ENCODE assay signal across 32 cellular contexts in genomic region chr9:112411626-112412027, GRCh38. TPM values are rescaled to one million over a fixed set of nuclear protein-coding genes. Genes with fewer than 3 reads are reported as not detected.
A peak's percentile ranks its signal among the peaks of the same experiment; 100 is the strongest.
DNase-seq lines count a peak whose midpoint lies in the region; ATAC-seq and TF ChIP-seq lines count a peak whose summit lies in the region.
"Had no signal": no experiment of that assay in that cellular context is flagged by ENCODE, and none has a peak within 500 bp of the region (broad histone marks: within the 10 kb centered on the region; RNA-seq: fewer than 3 reads in every experiment).

No MANE protein-coding gene starts in this region.

- H3K27ac ChIP-seq in esophagus squamous epithelium = peak overlapping the region; percentile 50 to 80 (median 71)
- H3K27ac ChIP-seq: body of pancreas, gastrocnemius medialis, Peyer's patch, tibial artery, WERI-Rb-1 had no signal

- H3K36me3 Mint-ChIP-seq in osteocyte (ENCODE audit: unreplicated experiment) = peaks cover 22% of the 10 kb centered on the region
- peaks cover 17% of the 10 kb centered on the region for H3K36me3 Mint-ChIP-seq in activated CD4-positive, alpha-beta T cell treated with anti-CD3 and anti-CD28 coated beads, Interleukin-2, amount 10 ng/mL, durations not matched to agents 24 days and 14 days (ENCODE audit: low read depth)

- peaks cover 0 to 42% (median 15%) of the 10 kb centered on the region in 3 donors for H3K4me1 ChIP-seq in esophagus squamous epithelium
- H3K4me1 ChIP-seq: body of pancreas, gastrocnemius medialis, Peyer's patch had no signal

- H3K4me3 ChIP-seq in LNCaP clone FGC (ENCODE audit: low read depth, low read length) (no peak overlapping the region), esophagus squamous epithelium (no peak overlapping the region)
- H3K4me3 ChIP-seq: body of pancreas, gastrocnemius medialis, Peyer's patch, smooth muscle cell, tibial artery had no signal

- no peak for TF ChIP-seq POLR2A in esophagus squamous epithelium (IDR thresholded peaks at IDR 0.05)

- H3K27me3 ChIP-seq in esophagus squamous epithelium = no peaks in the 10 kb centered on the region
- H3K27me3 ChIP-seq: body of pancreas, gastrocnemius medialis, Peyer's patch, tibial artery had no signal

- no peaks in the 10 kb centered on the region for H3K27me3 Mint-ChIP-seq in osteocyte (ENCODE audit: unreplicated experiment)
- H3K27me3 Mint-ChIP-seq in activated CD4-positive, alpha-beta T cell treated with anti-CD3 and anti-CD28 coated beads, Interleukin-2, amount 10 ng/mL, durations not matched to agents 24 days and 14 days = no peaks in the 10 kb centered on the region
- H3K27me3 Mint-ChIP-seq: CD4-positive, alpha-beta T cell; IgD-negative memory B cell; naive thymus-derived CD8-positive, alpha-beta T cell; stimulated activated naive CD8-positive, alpha-beta T cell treated with anti-CD3 and anti-CD28 coated beads, Interleukin-15, amount 100 ng/mL, for 72 hours had no signal

- no peak overlapping the region for H3K4me3 Mint-ChIP-seq in osteocyte (ENCODE audit: unreplicated experiment)
- H3K4me3 Mint-ChIP-seq in activated CD4-positive, alpha-beta T cell treated with anti-CD3 and anti-CD28 coated beads, Interleukin-2, amount 10 ng/mL, durations not matched to agents 24 days and 14 days = no peak overlapping the region
- H3K4me3 Mint-ChIP-seq: activated T-cell treated with anti-CD3 and anti-CD28 coated beads, Interleukin-2, amount 50 U/mL, for 72 hours; CD4-positive, alpha-beta T cell; IgD-negative memory B cell; naive thymus-derived CD8-positive, alpha-beta T cell; stimulated activated naive CD8-positive, alpha-beta T cell treated with anti-CD3 and anti-CD28 coated beads, Interleukin-15, amount 100 ng/mL, for 72 hours had no signal

- peak overlapping the region; percentile 41 for H3K27ac Mint-ChIP-seq in osteocyte (ENCODE audit: unreplicated experiment)
- no peak overlapping the region for H3K27ac Mint-ChIP-seq in activated CD4-positive, alpha-beta T cell treated with anti-CD3 and anti-CD28 coated beads, Interleukin-2, amount 10 ng/mL, durations not matched to agents 24 days and 14 days
- H3K27ac Mint-ChIP-seq: activated T-cell treated with anti-CD3 and anti-CD28 coated beads, Interleukin-2, amount 50 U/mL, for 72 hours; CD4-positive, alpha-beta T cell; IgD-negative memory B cell; stimulated activated naive CD8-positive, alpha-beta T cell treated with anti-CD3 and anti-CD28 coated beads, Interleukin-15, amount 100 ng/mL, for 72 hours had no signal

- H3K9me3 ChIP-seq in esophagus squamous epithelium = no peaks in the 10 kb centered on the region
- H3K9me3 ChIP-seq: body of pancreas, gastrocnemius medialis, Peyer's patch, tibial artery had no signal

- H3K36me3 ChIP-seq in esophagus squamous epithelium = peaks cover 3 to 44% (median 5%) of the 10 kb centered on the region in 3 donors

- DNase-seq in AG09319 (ENCODE audit: extremely low read depth, low read depth) (peak; percentile 51), LNCaP clone FGC (ENCODE audit: low read depth) (peak; percentile 56), esophagus squamous epithelium (lab: John Stamatoyannopoulos, UW) (no peak), osteocyte (ENCODE audit: extremely low spot score, unreplicated experiment) (no peak), NOMO-1 treated with dmso at 0.1 percent for 144 hours (lab: John Stamatoyannopoulos, UW; ENCODE audit: unreplicated experiment) (no peak)
- no peak for DNase-seq in activated CD4-positive, alpha-beta T cell treated with anti-CD3 and anti-CD28 coated beads, Interleukin-2, amount 10 ng/mL, durations not matched to agents 24 days and 14 days
- DNase-seq in activated CD4-positive, alpha-beta T cell treated with anti-CD3 and anti-CD28 coated beads for 1 hour = no peak
- DNase-seq: ACHN; activated CD4-positive, alpha-beta T cell treated with anti-CD3 and anti-CD28 coated beads, Interleukin-2, amount 50 U/mL, for 1 hour; activated naive CD4-positive, alpha-beta T cell; activated T-cell treated with anti-CD3 and anti-CD28 coated beads, Interleukin-2, amount 50 U/mL, for 72 hours; body of pancreas; CD4-positive, alpha-beta T cell; cerebellar nuclear complex; EL; gastrocnemius medialis; GOT3; hippocampal formation; naive thymus-derived CD8-positive, alpha-beta T cell; NCI-H1092 treated with DMSO at 0.1 percent for 48 hours; NCI-H1930; NCI-H526; Peyer's patch; stimulated activated CD4-positive, alpha-beta T cell treated with anti-CD3 and anti-CD28 coated beads, Interleukin-1b, Interleukin-23, amount 100 ng/mL, for 48 hours; stimulated activated CD8-positive, alpha-beta memory T cell treated with anti-CD3 and anti-CD28 coated beads, Interleukin-4, amount 100 ng/mL, for 48 hours; stimulated activated naive CD8-positive, alpha-beta T cell treated with anti-CD3 and anti-CD28 coated beads, Interleukin-15, amount 100 ng/mL, for 72 hours; T1000; tibial artery; WERI-Rb-1 had no signal

- H3K9me3 Mint-ChIP-seq in osteocyte (ENCODE audit: unreplicated experiment) = no peaks in the 10 kb centered on the region
- no peaks in the 10 kb centered on the region for H3K9me3 Mint-ChIP-seq in activated CD4-positive, alpha-beta T cell treated with anti-CD3 and anti-CD28 coated beads, Interleukin-2, amount 10 ng/mL, durations not matched to agents 24 days and 14 days
- H3K9me3 Mint-ChIP-seq: activated T-cell treated with anti-CD3 and anti-CD28 coated beads, Interleukin-2, amount 50 U/mL, for 72 hours; CD4-positive, alpha-beta T cell; IgD-negative memory B cell; naive thymus-derived CD8-positive, alpha-beta T cell; stimulated activated naive CD8-positive, alpha-beta T cell treated with anti-CD3 and anti-CD28 coated beads, Interleukin-15, amount 100 ng/mL, for 72 hours had no signal

- peaks cover 7% of the 10 kb centered on the region for H3K4me1 Mint-ChIP-seq in osteocyte (ENCODE audit: unreplicated experiment)
- no peaks in the 10 kb centered on the region for H3K4me1 Mint-ChIP-seq in activated CD4-positive, alpha-beta T cell treated with anti-CD3 and anti-CD28 coated beads, Interleukin-2, amount 10 ng/mL, durations not matched to agents 24 days and 14 days
- H3K4me1 Mint-ChIP-seq: IgD-negative memory B cell; naive thymus-derived CD8-positive, alpha-beta T cell; stimulated activated naive CD8-positive, alpha-beta T cell treated with anti-CD3 and anti-CD28 coated beads, Interleukin-15, amount 100 ng/mL, for 72 hours had no signal

- 20 to 27% methylated on average over 1 of the region's 1 CpG for WGBS in esophagus squamous epithelium, 2 donors

- intact Hi-C loops in esophagus squamous epithelium (cut with DNase I) = no loop called here
- intact Hi-C loops in activated CD4-positive, alpha-beta T cell treated with anti-CD3 and anti-CD28 coated beads, Interleukin-2, amount 10 ng/mL, durations not matched to agents 24 days and 14 days (cut with micrococcal nuclease) = no loop called here

- ATAC-seq in HG02642 (IDR thresholded peaks at IDR 0.05; ENCODE audit: poor library complexity, unreplicated experiment) = no peak
- ATAC-seq: activated T-cell treated with anti-CD3 and anti-CD28 coated beads, Interleukin-2, amount 50 U/mL, for 72 hours; body of pancreas; gastrocnemius medialis; naive thymus-derived CD8-positive, alpha-beta T cell; stimulated activated naive CD8-positive, alpha-beta T cell treated with anti-CD3 and anti-CD28 coated beads, Interleukin-15, amount 100 ng/mL, for 72 hours had no signal

- no peak for TF ChIP-seq CTCF in AG09319 (IDR thresholded peaks at IDR 0.05; ENCODE audit: low read depth, low read length)
- no peak for TF ChIP-seq CTCF in LNCaP clone FGC (IDR thresholded peaks at IDR 0.05; ENCODE audit: control insufficient read depth, extremely low read depth, insufficient read depth)
- no peak for TF ChIP-seq CTCF in esophagus squamous epithelium (IDR thresholded peaks at IDR 0.05)
- TF ChIP-seq CTCF in osteocyte (IDR thresholded peaks at IDR 0.05) = no peak

RNA-seq across cellular contexts. Expression of gene HSDL2, which starts 31.7 kb away (rescaled TPM):
- total RNA-seq in esophagus squamous epithelium (10 to 100 TPM; 18.5 to 49.4 (median 36.0) TPM), osteocyte (19.0 and 20.1 TPM in 2 replicates)
- total RNA-seq in activated CD4-positive, alpha-beta T cell treated with anti-CD3 and anti-CD28 coated beads, Interleukin-2, amount 10 ng/mL, durations not matched to agents 24 days and 14 days = 14.1 TPM in 2 replicates

Comparison
In these comparisons a context has a peak if more than half of its experiments do, and no peak if none do; other contexts are left out.
1. DNase-seq: peak in AG09319 (single experiment) and LNCaP clone FGC (single experiment); none in esophagus squamous epithelium (single experiment), osteocyte (single experiment), NOMO-1 treated with dmso at 0.1 percent for 144 hours (single experiment), activated CD4-positive, alpha-beta T cell treated with anti-CD3 and anti-CD28 coated beads, Interleukin-2, amount 10 ng/mL, durations not matched to agents 24 days and 14 days (single experiment) and activated CD4-positive, alpha-beta T cell treated with anti-CD3 and anti-CD28 coated beads for 1 hour (single experiment).